Comparison of ENCODE assay signal across 17 cellular contexts in genomic region chr11:95692526-95693270, GRCh38.
DNase-seq lines count a peak whose midpoint lies in the region; ATAC-seq and TF ChIP-seq lines count a peak whose summit lies in the region.
"Had no signal": no experiment of that assay in that cellular context is flagged by ENCODE, and none has a peak within 500 bp of the region (broad histone marks: within the 10 kb centered on the region; RNA-seq: fewer than 3 reads in every experiment).

No MANE protein-coding gene starts in this region.

- peak; percentile 23 for DNase-seq in EH (ENCODE audit: low read depth)
- DNase-seq in amniotic stem cell (lab: John Stamatoyannopoulos, UW) = peak; percentile 11
- peak; percentile 69 for DNase-seq in mesenchymal stem cell
- no peak for DNase-seq in lower leg skin (ENCODE audit: low spot score in 2 of 2)
- DNase-seq in mucosa of gallbladder (ENCODE audit: low spot score) = no peak
- DNase-seq: dermis blood vessel endothelial cell; DMS153; H7; NCI-H69; right lobe of liver; stimulated activated CD4-positive, alpha-beta T cell treated with anti-CD3 and anti-CD28 coated beads, Interleukin-1b, Interleukin-23, amount 100 ng/mL, for 48 hours; T1000 had no signal

- no peak overlapping the region for H2AK5ac ChIP-seq in mesenchymal stem cell (ENCODE audit: low read length, severe bottlenecking)

- TF ChIP-seq CTCF in lower leg skin (IDR thresholded peaks at IDR 0.05) = no peak

- no peak overlapping the region for H2BK120ac ChIP-seq in mesenchymal stem cell (ENCODE audit: low read depth, low read length)

- no peaks in the 10 kb centered on the region for H3K36me3 ChIP-seq in mesenchymal stem cell (ENCODE audit: control insufficient read depth in 1 of 2, insufficient read depth in 2 of 2, low read depth in 1 of 2, low read length in 2 of 2)
- H3K36me3 ChIP-seq: right lobe of liver, SJSA1 had no signal

- 18% methylated on average over 3 of the region's 3 CpGs for WGBS in mesenchymal stem cell
- 87 to 91% methylated on average over 3 of the region's 3 CpGs for WGBS in lower leg skin, 2 donors

- no peak overlapping the region for H3K4me2 ChIP-seq in mesenchymal stem cell (ENCODE audit: low read length, poor library complexity, severe bottlenecking)
- H3K4me2 ChIP-seq: hepatocyte had no signal

- H3K9me3 ChIP-seq in mesenchymal stem cell (ENCODE audit: control insufficient read depth, low read length) = no peaks in the 10 kb centered on the region
- H3K9me3 ChIP-seq: right lobe of liver, SJSA1 had no signal

- no peak overlapping the region for H2BK5ac ChIP-seq in mesenchymal stem cell (ENCODE audit: low read depth, low read length, poor library complexity, severe bottlenecking)

- H3K23ac ChIP-seq in mesenchymal stem cell (ENCODE audit: low read length in 2 of 2) = no peak overlapping the region

- no peak overlapping the region for H3K9ac ChIP-seq in mesenchymal stem cell (ENCODE audit: low read length)

- no peak overlapping the region for H3K4ac ChIP-seq in mesenchymal stem cell (ENCODE audit: low read depth in 1 of 2, low read length in 2 of 2)

- H2BK15ac ChIP-seq in mesenchymal stem cell (ENCODE audit: low read depth, poor library complexity, severe bottlenecking) = no peak overlapping the region

- no peak for TF ChIP-seq POLR2A in lower leg skin (IDR thresholded peaks at IDR 0.05)

- ATAC-seq in HG02678 (IDR thresholded peaks at IDR 0.05; ENCODE audit: unreplicated experiment) (peak; percentile 45), GM18520 (IDR thresholded peaks at IDR 0.05; ENCODE audit: unreplicated experiment) (no peak), GM19397 (IDR thresholded peaks at IDR 0.05; ENCODE audit: unreplicated experiment) (no peak)
- ATAC-seq: right lobe of liver had no signal

- H4K91ac ChIP-seq in mesenchymal stem cell (ENCODE audit: low read length) = no peak overlapping the region

- H3K27me3 ChIP-seq in mesenchymal stem cell (ENCODE audit: control insufficient read depth in 1 of 2, insufficient read depth in 1 of 2, low read length in 2 of 2) = no peaks in the 10 kb centered on the region
- H3K27me3 ChIP-seq: hepatocyte, right lobe of liver, SJSA1 had no signal

- H3K18ac ChIP-seq in mesenchymal stem cell (ENCODE audit: low read depth in 1 of 2, low read length in 2 of 2) = no peak overlapping the region

- no peaks in the 10 kb centered on the region for H3K4me1 ChIP-seq in mesenchymal stem cell (ENCODE audit: control insufficient read depth, insufficient read depth, low read depth, low read length)
- H3K4me1 ChIP-seq: SJSA1 had no signal

- no peak overlapping the region for H3K27ac ChIP-seq in mesenchymal stem cell (ENCODE audit: low read length, poor library complexity, severe bottlenecking)
- H3K27ac ChIP-seq: hepatocyte, right lobe of liver, SJSA1 had no signal

- H4K8ac ChIP-seq in mesenchymal stem cell (ENCODE audit: low read length) = no peak overlapping the region

- H2BK12ac ChIP-seq in mesenchymal stem cell (ENCODE audit: low read length in 2 of 2) = no peak overlapping the region

- H2AFZ ChIP-seq in mesenchymal stem cell (ENCODE audit: low read depth, low read length) = no peak overlapping the region
- H2AFZ ChIP-seq: hepatocyte had no signal

- intact Hi-C loops in lower leg skin (cut with DNase I; ENCODE audit: low total_unique reads) = no loop called here

- no peak overlapping the region for H3K14ac ChIP-seq in mesenchymal stem cell (ENCODE audit: low read length in 2 of 2)

- H3K79me1 ChIP-seq in mesenchymal stem cell (replicated peaks; ENCODE audit: low read length, poor library complexity, severe bottlenecking) = no peaks in the 10 kb centered on the region

- H3K4me3 ChIP-seq in mesenchymal stem cell (ENCODE audit: insufficient read depth in 1 of 2, low read depth in 1 of 2, low read length in 2 of 2) (no peak overlapping the region), lower leg skin (ENCODE audit: low read depth, poor library complexity, severe bottlenecking) (no peak overlapping the region)
- H3K4me3 ChIP-seq: hepatocyte, right lobe of liver, SJSA1 had no signal

Comparison
In these comparisons a context has a peak if more than half of its experiments do, and no peak if none do; other contexts are left out.
1. DNase-seq: peak in EH (single experiment), amniotic stem cell (single experiment) and mesenchymal stem cell (single experiment); none in lower leg skin (0 of 2) and mucosa of gallbladder (single experiment).